ENCODE assay signal across 17 cellular contexts in genomic region chr4:88569944-88570455, GRCh38. TPM values are rescaled to one million over a fixed set of nuclear protein-coding genes. Genes with fewer than 3 reads are reported as not detected.
DNase-seq lines count a peak whose midpoint lies in the region; ATAC-seq, FAIRE-seq and TF ChIP-seq lines count a peak whose summit lies in the region.
"Had no signal": no experiment of that assay in that cellular context is flagged by ENCODE, and none has a peak within 500 bp of the region (broad histone marks: within the 10 kb centered on the region; RNA-seq: fewer than 3 reads in every experiment).

No MANE protein-coding gene starts in this region.

- H3K9me3 ChIP-seq in GM23248 (ENCODE audit: low read depth) = no peaks in the 10 kb centered on the region
- no peaks in the 10 kb centered on the region for H3K9me3 ChIP-seq in GM12878 (replicated peaks; ENCODE audit: control insufficient read depth, insufficient read depth, low read length)
- H3K9me3 ChIP-seq: BLaER1, Peyer's patch had no signal

- H3K36me3 Mint-ChIP-seq in mesothelial cell of epicardium = no peaks in the 10 kb centered on the region
- no peaks in the 10 kb centered on the region for H3K36me3 Mint-ChIP-seq in activated CD4-positive, alpha-beta T cell treated with anti-CD3 and anti-CD28 coated beads, Interleukin-2, amount 10 ng/mL, durations not matched to agents 7 days and 5 days (ENCODE audit: low read depth)

- TF ChIP-seq CTCF in GM12878 (IDR thresholded peaks at IDR 0.05 in 2 of 3, conservative IDR thresholded peaks at IDR 0.05 in 1 of 3; ENCODE audit: control insufficient read depth in 2 of 3, extremely low read depth in 1 of 3, insufficient read depth in 1 of 3, low read depth in 3 of 3, low read length in 3 of 3) = no peak
- no peak for TF ChIP-seq CTCF in mesothelial cell of epicardium (IDR thresholded peaks at IDR 0.05; ENCODE audit: unreplicated experiment)
- TF ChIP-seq CTCF in foreskin keratinocyte (conservative IDR thresholded peaks at IDR 0.05) = no peak

- no peak for TF ChIP-seq RAD21 in GM12878 (IDR thresholded peaks at IDR 0.05; ENCODE audit: insufficient read depth, low read depth, low read length)

- no peaks in the 10 kb centered on the region for H3K27me3 Mint-ChIP-seq in mesothelial cell of epicardium (ENCODE audit: low read depth)
- H3K27me3 Mint-ChIP-seq in activated CD4-positive, alpha-beta T cell treated with anti-CD3 and anti-CD28 coated beads, Interleukin-2, amount 10 ng/mL, durations not matched to agents 7 days and 5 days = peaks cover 13% of the 10 kb centered on the region

- CTCF ChIA-PET in GM12878 (lab: Yijun Ruan, JAX) = interaction anchor here (0.8 kb wide), 1 partner anchor 30 kb away, joined by 3 read pairs; no protein-coding TSS in a partner anchor
- CTCF ChIA-PET in activated CD4-positive, alpha-beta T cell treated with anti-CD3 and anti-CD28 coated beads, Interleukin-2, amount 10 ng/mL, durations not matched to agents 7 days and 5 days (lab: Charles Lee) = no interaction called here

- no peak overlapping the region for H3K27ac ChIP-seq in GM23248
- H3K27ac ChIP-seq in GM12878 (ENCODE audit: control insufficient read depth, insufficient read depth) = no peak overlapping the region
- H3K27ac ChIP-seq in foreskin keratinocyte = no peak overlapping the region
- H3K27ac ChIP-seq: BLaER1, Peyer's patch had no signal

- intact Hi-C loops in GM12878 (cut with micrococcal nuclease; ENCODE audit: unreplicated experiment) = no loop called here

- POLR2A ChIA-PET in GM12878 (lab: Charles Lee) = interaction anchor here (0.6 kb wide), 1 partner anchor 32 kb away, joined by 8 read pairs; no protein-coding TSS in a partner anchor
- POLR2A ChIA-PET in activated CD4-positive, alpha-beta T cell treated with anti-CD3 and anti-CD28 coated beads, Interleukin-2, amount 10 ng/mL, durations not matched to agents 7 days and 5 days (lab: Charles Lee) = no interaction called here

- RAD21 ChIA-PET in GM12878 (lab: Charles Lee; ENCODE audit: unreplicated experiment) = no interaction called here

- H3F3A ChIP-seq in GM23248 (ENCODE audit: insufficient read depth) = no peaks in the 10 kb centered on the region

- H3K4me3 Mint-ChIP-seq in mesothelial cell of epicardium = no peak overlapping the region
- no peak overlapping the region for H3K4me3 Mint-ChIP-seq in activated CD4-positive, alpha-beta T cell treated with anti-CD3 and anti-CD28 coated beads, Interleukin-2, amount 10 ng/mL, durations not matched to agents 7 days and 5 days

- FAIRE-seq in GM12878 (lab: Jason Lieb, UNC) = no peak
- FAIRE-seq: GM19239 had no signal

- TF ChIP-seq EP300 in GM12878 (IDR thresholded peaks at IDR 0.05; ENCODE audit: borderline replicate concordance in 1 of 2, control insufficient read depth in 1 of 2, low read depth in 2 of 2, low read length in 2 of 2) = no peak

- peak overlapping the region; percentile 9 for H3K4me2 ChIP-seq in GM23248 (ENCODE audit: unreplicated experiment)
- H3K4me2 ChIP-seq in GM12878 (ENCODE audit: control insufficient read depth, insufficient read depth) = no peak overlapping the region
- H3K4me2 ChIP-seq: BLaER1 had no signal

- H3K4me3 ChIP-seq in GM23248 = no peak overlapping the region
- no peak overlapping the region for H3K4me3 ChIP-seq in GM12878
- H3K4me3 ChIP-seq: BLaER1, Peyer's patch had no signal

- TF ChIP-seq POLR2A in GM12878 (IDR thresholded peaks at IDR 0.05; ENCODE audit: low read depth, low read length) = no peak

- BruUV-seq in GM12878 (replicated peaks; lab: Mats Ljungman, UMichigan) = no TSS peak

- ATAC-seq in GM12878 (no peak), HG03521 (IDR thresholded peaks at IDR 0.05; ENCODE audit: unreplicated experiment) (no peak), foreskin keratinocyte (no peak)

- H3K9ac ChIP-seq in GM23248 (no peak overlapping the region), GM12878 (ENCODE audit: control insufficient read depth, insufficient read depth, low read length) (no peak overlapping the region)
- H3K9ac ChIP-seq: BLaER1 had no signal

- SMC1A ChIA-PET in GM12878 (lab: Charles Lee; ENCODE audit: uncharacterized antibody, unreplicated experiment) = no interaction called here

- H3K9me2 ChIP-seq in GM23248 (ENCODE audit: insufficient read depth) = no peaks in the 10 kb centered on the region

- H3K27ac Mint-ChIP-seq in mesothelial cell of epicardium = peak overlapping the region; percentile 50
- H3K27ac Mint-ChIP-seq in activated CD4-positive, alpha-beta T cell treated with anti-CD3 and anti-CD28 coated beads, Interleukin-2, amount 10 ng/mL, durations not matched to agents 7 days and 5 days = no peak overlapping the region

- no peaks in the 10 kb centered on the region for H3K79me2 ChIP-seq in GM23248 (ENCODE audit: insufficient read depth)
- H3K79me2 ChIP-seq in GM12878 (ENCODE audit: control insufficient read depth, insufficient read depth, low read length) = no peaks in the 10 kb centered on the region

- H3K4me1 Mint-ChIP-seq in mesothelial cell of epicardium = peaks cover 19% of the 10 kb centered on the region
- H3K4me1 Mint-ChIP-seq in activated CD4-positive, alpha-beta T cell treated with anti-CD3 and anti-CD28 coated beads, Interleukin-2, amount 10 ng/mL, durations not matched to agents 7 days and 5 days = no peaks in the 10 kb centered on the region

- no peaks in the 10 kb centered on the region for H3K27me3 ChIP-seq in GM23248 (replicated peaks; ENCODE audit: insufficient read depth)
- no peaks in the 10 kb centered on the region; a peak in 1 of 4 replicates for H3K27me3 ChIP-seq in GM12878 (replicated peaks in 1 of 2; ENCODE audit: control insufficient read depth in 2 of 2, insufficient read depth in 2 of 2, low read length in 1 of 2)
- no peaks in the 10 kb centered on the region for H3K27me3 ChIP-seq in foreskin keratinocyte
- H3K27me3 ChIP-seq: BLaER1, Peyer's patch had no signal

- H2AFZ ChIP-seq in GM23248 = no peak overlapping the region
- H2AFZ ChIP-seq in GM12878 (ENCODE audit: control insufficient read depth, low read depth, low read length) = no peak overlapping the region

- H4K20me1 ChIP-seq in GM23248 (ENCODE audit: insufficient read depth) = 0 out of 2 replicates have a peak, but pooled peaks cover 3% of the 10 kb centered on the region
- H4K20me1 ChIP-seq in GM12878 (ENCODE audit: control insufficient read depth, insufficient read depth) = no peaks in the 10 kb centered on the region
- H4K20me1 ChIP-seq: BLaER1 had no signal

- DNase-seq in AG20443 (ENCODE audit: low spot score) (peak; percentile 29), GM23248 (peak; percentile 36), GM12878 (ENCODE audit: low read depth, low spot score) (no peak), mesothelial cell of epicardium (ENCODE audit: low spot score in 2 of 2, unreplicated experiment in 2 of 2) (no peak), foreskin keratinocyte (no peak)
- DNase-seq in activated CD4-positive, alpha-beta T cell treated with anti-CD3 and anti-CD28 coated beads, Interleukin-2, amount 10 ng/mL, durations not matched to agents 7 days and 5 days = no peak
- DNase-seq: ACHN, Kasumi-1, NCI-H1417, NCI-H1930, NCI-H2171, NCI-H82, Peyer's patch, SHP77 had no signal

- H3K9me3 Mint-ChIP-seq in mesothelial cell of epicardium = peaks cover 13% of the 10 kb centered on the region
- no peaks in the 10 kb centered on the region for H3K9me3 Mint-ChIP-seq in activated CD4-positive, alpha-beta T cell treated with anti-CD3 and anti-CD28 coated beads, Interleukin-2, amount 10 ng/mL, durations not matched to agents 7 days and 5 days

- H3K36me3 ChIP-seq in GM23248 (ENCODE audit: low read depth) (no peaks in the 10 kb centered on the region), GM12878 (ENCODE audit: control insufficient read depth in 2 of 2, insufficient read depth in 2 of 2, low read length in 1 of 2) (no peaks in the 10 kb centered on the region)
- H3K36me3 ChIP-seq: BLaER1, Peyer's patch had no signal

- peaks cover 18% of the 10 kb centered on the region for H3K4me1 ChIP-seq in GM23248 (ENCODE audit: insufficient read depth)
- no peaks in the 10 kb centered on the region for H3K4me1 ChIP-seq in GM12878 (ENCODE audit: control insufficient read depth, insufficient read depth, low read length)
- no peaks in the 10 kb centered on the region for H3K4me1 ChIP-seq in foreskin keratinocyte
- H3K4me1 ChIP-seq: Peyer's patch had no signal

- in situ Hi-C loops in GM23248 (cut with MboI) = no loop called here
- in situ Hi-C loops in GM12878 (cut with MboI) = no loop called here

RNA-seq across cellular contexts. Expression of gene HERC3, which starts 22.3 kb away (rescaled TPM):
- 18.0 and 27.6 TPM in 2 replicates for total RNA-seq in GM23248 (2014; rRNA removed; shearing (Covaris generic))
- polyA plus RNA-seq in GM23248 (2016; fragmentation: Nextera tagmentation; extraction: Ambion mirVana) = 22.7 and 25.8 TPM in 2 replicates
- 38.4 and 38.7 TPM in 2 replicates for total RNA-seq in GM12878 (2013; cell fraction: nucleolus; rRNA removed)
- total RNA-seq in GM12878 (2014; rRNA removed) = 1.9 and 2.4 TPM in 2 replicates
- total RNA-seq in GM12878 (2014; rRNA removed; fragmentation: Illumina TruSeq; extraction: Trizol) = 2.7 and 3.0 TPM in 2 replicates
- total RNA-seq in GM12878 (2021) = 4.5 and 5.5 TPM in 2 replicates
- 2.9 TPM for polyA plus RNA-seq in GM12878 (2011; ENCODE audit: low read depth)
- 18.2 and 22.9 TPM in 2 replicates for polyA plus RNA-seq in GM12878 (2011; rRNA removed)
- polyA plus RNA-seq in GM12878 (2011; cell fraction: cytosol; rRNA removed) = 8.6 and 13.2 TPM in 2 replicates
- 20.5 and 31.7 TPM in 2 replicates for polyA plus RNA-seq in GM12878 (2011; cell fraction: nucleus; rRNA removed)
- polyA plus RNA-seq in GM12878 (2012) = 4.1 and 6.4 TPM in 2 replicates
- polyA plus RNA-seq in GM12878 (2014; fragmentation: Illumina TruSeq; extraction: Trizol) = 3.9 and 4.6 TPM in 2 replicates
- under 1 TPM; 0.52 to 0.82 TPM for polyA plus RNA-seq in GM12878 (2014; fragmentation: Nextera tagmentation; extraction: Ambion mirVana)
- 2.5 and 2.8 TPM in 2 replicates for polyA plus RNA-seq in GM12878 (2014; rRNA removed)
- polyA plus RNA-seq in GM12878 (2016; fragmentation: Nextera tagmentation; extraction: Ambion mirVana) = 1 to 10 TPM; 2.6 to 2.9 TPM
- polyA minus RNA-seq in GM12878 (2011; rRNA and poly(A)+ RNA removed) = 32.3 and 34.4 TPM in 2 replicates
- polyA minus RNA-seq in GM12878 (2011; cell fraction: cytosol; rRNA and poly(A)+ RNA removed) = 6.1 and 7.7 TPM in 2 replicates
- 31.2 and 36.6 TPM in 2 replicates for polyA minus RNA-seq in GM12878 (2011; cell fraction: nucleus; rRNA and poly(A)+ RNA removed)
- total RNA-seq in mesothelial cell of epicardium = 15.8 to 17.2 TPM (median 17.0 TPM) in 3 replicates
- 10 to 100 TPM; 28.1 to 33.3 TPM for total RNA-seq in activated CD4-positive, alpha-beta T cell treated with anti-CD3 and anti-CD28 coated beads, Interleukin-2, amount 10 ng/mL, durations not matched to agents 7 days and 5 days
- 29.7 and 38.8 TPM in 2 replicates for total RNA-seq in foreskin keratinocyte
- 7.3 and 8.2 TPM in 2 replicates for polyA plus RNA-seq in foreskin keratinocyte

RNA-seq across cellular contexts. Expression of gene PYURF, which starts 46.4 kb away (rescaled TPM):
- 93.8 and 118 TPM in 2 replicates for total RNA-seq in GM23248 (2014; rRNA removed; shearing (Covaris generic))
- polyA plus RNA-seq in GM23248 (2016; fragmentation: Nextera tagmentation; extraction: Ambion mirVana) = 178 TPM in 2 replicates
- total RNA-seq in GM12878 (2013; cell fraction: nucleolus; rRNA removed) = 14.8 and 15.7 TPM in 2 replicates
- 93.7 and 95.8 TPM in 2 replicates for total RNA-seq in GM12878 (2014; rRNA removed)
- 55.7 and 57.6 TPM in 2 replicates for total RNA-seq in GM12878 (2014; rRNA removed; fragmentation: Illumina TruSeq; extraction: Trizol)
- 60.3 and 63.4 TPM in 2 replicates for total RNA-seq in GM12878 (2021)
- 46.2 TPM for polyA plus RNA-seq in GM12878 (2011; ENCODE audit: low read depth)
- 99.9 and 144 TPM in 2 replicates for polyA plus RNA-seq in GM12878 (2011; rRNA removed)
- 40.0 and 45.9 TPM in 2 replicates for polyA plus RNA-seq in GM12878 (2011; cell fraction: cytosol; rRNA removed)
- 25.6 and 28.8 TPM in 2 replicates for polyA plus RNA-seq in GM12878 (2011; cell fraction: nucleus; rRNA removed)
- 57.1 and 58.5 TPM in 2 replicates for polyA plus RNA-seq in GM12878 (2012)
- polyA plus RNA-seq in GM12878 (2014; fragmentation: Illumina TruSeq; extraction: Trizol) = 58.7 and 65.6 TPM in 2 replicates
- 10 to 100 TPM; 16.7 to 58.1 TPM for polyA plus RNA-seq in GM12878 (2014; fragmentation: Nextera tagmentation; extraction: Ambion mirVana)
- polyA plus RNA-seq in GM12878 (2014; rRNA removed) = 122 and 127 TPM in 2 replicates
- 100 to 1,000 TPM; 174 to 181 TPM for polyA plus RNA-seq in GM12878 (2016; fragmentation: Nextera tagmentation; extraction: Ambion mirVana)
- polyA minus RNA-seq in GM12878 (2011; rRNA and poly(A)+ RNA removed) = 12.5 and 14.2 TPM in 2 replicates
- polyA minus RNA-seq in GM12878 (2011; cell fraction: cytosol; rRNA and poly(A)+ RNA removed) = 8.1 and 10.6 TPM in 2 replicates
- 6.8 and 12.2 TPM in 2 replicates for polyA minus RNA-seq in GM12878 (2011; cell fraction: nucleus; rRNA and poly(A)+ RNA removed)
- total RNA-seq in mesothelial cell of epicardium = 56.1 to 58.9 TPM (median 57.6 TPM) in 3 replicates
- total RNA-seq in activated CD4-positive, alpha-beta T cell treated with anti-CD3 and anti-CD28 coated beads, Interleukin-2, amount 10 ng/mL, durations not matched to agents 7 days and 5 days = 10 to 100 TPM; 37.0 to 47.5 TPM
- 71.9 and 78.9 TPM in 2 replicates for total RNA-seq in foreskin keratinocyte
- polyA plus RNA-seq in foreskin keratinocyte = 78.1 and 91.4 TPM in 2 replicates

Comparison
In these comparisons a context has a peak if more than half of its experiments do, and no peak if none do; other contexts are left out.
1. DNase-seq: peak in AG20443 (single experiment) and GM23248 (single experiment); none in GM12878 (single experiment), mesothelial cell of epicardium (0 of 2), activated CD4-positive, alpha-beta T cell treated with anti-CD3 and anti-CD28 coated beads, Interleukin-2, amount 10 ng/mL, durations not matched to agents 7 days and 5 days (single experiment) and foreskin keratinocyte (0 of 2).